In genomic region chr6:24666616-24667377, GRCh38 we compare ENCODE assay signal across 8 cellular contexts. TPM values are rescaled to one million over a fixed set of nuclear protein-coding genes. Genes with fewer than 3 reads are reported as not detected.
DNase-seq lines count a peak whose midpoint lies in the region; ATAC-seq and TF ChIP-seq lines count a peak whose summit lies in the region.

Gene ACOT13, plus strand, starts transcription at chr6:24667077. Its CDS starts 187 bp downstream, at chr6:24667264.
Gene TDP2, minus strand, starts transcription at chr6:24666899. Its CDS starts 37 bp downstream, at chr6:24666862.

- peaks cover 16% of the 10 kb centered on the region for H3K36me3 ChIP-seq in OCI-LY3 (replicated peaks; ENCODE audit: low read depth, low read length)

- no peaks in the 10 kb centered on the region; the same call in 1 of the 2 replicates for H3K9me3 ChIP-seq in OCI-LY3 (ENCODE audit: insufficient read depth, low read length)

- peaks cover 11% of the 10 kb centered on the region; the same call in 1 of the 2 replicates for H3K4me1 ChIP-seq in OCI-LY3 (ENCODE audit: low read length)

- H3K9ac ChIP-seq in OCI-LY3 (ENCODE audit: low read length): peak within 1 kb of the TSS; percentile 99

- DNase-seq in DMS 273 treated with DMSO at 0.1 percent for 48 hours (lab: John Stamatoyannopoulos, UW) (peak; percentile 90), HuH-7 (ENCODE audit: low spot score) (peak; percentile 82), activated T-cell treated with anti-CD3 and anti-CD28 coated beads for 1 hour (ENCODE audit: low read depth) (peak; percentile 94), epithelial cell of prostate (ENCODE audit: low read depth, low spot score) (peak; percentile 75), mucosa of gallbladder (ENCODE audit: low spot score) (peak; percentile 96)
- DNase-seq in stimulated activated CD8-positive, alpha-beta memory T cell treated with anti-CD3 and anti-CD28 coated beads, Interleukin-4, amount 100 ng/mL, for 4 hours (ENCODE audit: low read depth in 2 of 2, low spot score in 1 of 2): peak; percentile 85 to 91

- H2AFZ ChIP-seq in OCI-LY3 (ENCODE audit: low read depth, low read length): peak within 1 kb of the TSS; percentile 97

- H3K27ac ChIP-seq in OCI-LY3 (ENCODE audit: low read length): peak within 1 kb of the TSS; percentile 75
- H3K27ac ChIP-seq in epithelial cell of prostate: peak within 1 kb of the TSS; percentile 73

- TF ChIP-seq CTCF in OCI-LY3 (IDR thresholded peaks at IDR 0.05; ENCODE audit: low read depth, low read length): peak; percentile 11; the same call in 1 of the 2 replicates

- no peaks in the 10 kb centered on the region for H4K20me1 ChIP-seq in OCI-LY3 (ENCODE audit: insufficient read depth, low read length)

- H3K79me2 ChIP-seq in OCI-LY3 (ENCODE audit: low read length): peaks cover 33% of the 10 kb centered on the region

- peak; percentile 96 for ATAC-seq in GM21515 (IDR thresholded peaks at IDR 0.05; ENCODE audit: unreplicated experiment)

- peak within 1 kb of the TSS; percentile 98 for H3K4me2 ChIP-seq in OCI-LY3 (ENCODE audit: low read length)

- H3K27me3 ChIP-seq in OCI-LY3 (ENCODE audit: low read depth, low read length): no peaks in the 10 kb centered on the region

- peak within 1 kb of the TSS; percentile 100 for H3K4me3 ChIP-seq in OCI-LY3 (ENCODE audit: low read length)

RNA-seq across cellular contexts. Expression of gene ACOT13, which starts in this region (rescaled TPM):
- 29.0 TPM for total RNA-seq in mucosa of gallbladder

RNA-seq across cellular contexts. Expression of gene TDP2, which starts in this region (rescaled TPM):
- 75.7 TPM for total RNA-seq in mucosa of gallbladder

Comparison
In these comparisons a context has a peak if more than half of its experiments do, and no peak if none do; other contexts are left out.
1. Peak in every context shown above with its lines: DNase-seq, ATAC-seq, H3K4me3 ChIP-seq and H3K27ac ChIP-seq.